ENCODE assay signal across 12 cellular contexts in the genomic region with DNA sequence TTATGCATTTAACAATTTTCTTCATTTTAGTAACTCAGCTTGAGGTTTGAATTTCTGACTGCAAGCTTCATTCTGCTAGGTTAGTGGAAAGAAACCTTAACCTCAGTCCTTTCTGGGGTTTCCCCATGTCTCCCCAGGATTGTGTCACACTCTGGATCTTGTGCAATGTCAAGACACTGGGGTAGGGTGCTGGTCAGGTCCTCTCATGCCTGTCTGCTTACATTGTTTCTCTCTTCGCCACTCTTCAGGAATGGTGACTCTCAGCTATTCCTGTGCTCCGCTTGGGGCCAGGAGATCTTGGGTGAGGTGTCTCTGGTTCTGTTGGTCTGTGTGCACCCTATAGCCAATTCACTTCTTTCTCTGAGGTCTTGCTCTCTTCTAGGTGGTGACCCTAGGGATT. TPM values are rescaled to one million over a fixed set of nuclear protein-coding genes. Genes with fewer than 3 reads are reported as not detected.
DNase-seq lines count a peak whose midpoint lies in the region; ATAC-seq and TF ChIP-seq lines count a peak whose summit lies in the region.
"Had no signal": no experiment of that assay in that cellular context is flagged by ENCODE, and none has a peak within 500 bp of the region (broad histone marks: within the 10 kb centered on the region; RNA-seq: fewer than 3 reads in every experiment).

No MANE protein-coding gene starts in this region.

- DNase-seq in ELR (ENCODE audit: low read depth) (peak; percentile 27), M059J (ENCODE audit: low read depth) (peak; percentile 20), natural killer cell (no peak), NCI-H2107 (lab: John Stamatoyannopoulos, UW) (no peak), HuH-7.5 (ENCODE audit: low spot score) (no peak)
- DNase-seq: NCI-H2171 treated with DMSO at 0.1 percent for 48 hours, retina had no signal

- ATAC-seq in natural killer cell (peak; percentile 40 to 57 (median 52)), GM18520 (IDR thresholded peaks at IDR 0.05; ENCODE audit: unreplicated experiment) (no peak)

- peaks cover 2% of the 10 kb centered on the region for H3K36me3 Mint-ChIP-seq in activated naive CD8-positive, alpha-beta T cell
- no peaks in the 10 kb centered on the region for H3K36me3 Mint-ChIP-seq in natural killer cell

- H3K27ac Mint-ChIP-seq in activated naive CD8-positive, alpha-beta T cell: peak overlapping the region; percentile 84
- no peak overlapping the region for H3K27ac Mint-ChIP-seq in natural killer cell

- no peak overlapping the region for H3K4me3 Mint-ChIP-seq in activated naive CD8-positive, alpha-beta T cell
- no peak overlapping the region for H3K4me3 Mint-ChIP-seq in natural killer cell

- intact Hi-C loops in natural killer cell (cut with micrococcal nuclease): no loop called here

- TF ChIP-seq CTCF in natural killer cell (IDR thresholded peaks at IDR 0.05): no peak

- H3K9me3 Mint-ChIP-seq in activated naive CD8-positive, alpha-beta T cell (ENCODE audit: low read depth): no peaks in the 10 kb centered on the region
- H3K9me3 Mint-ChIP-seq in natural killer cell: no peaks in the 10 kb centered on the region

- no peaks in the 10 kb centered on the region for H3K27me3 Mint-ChIP-seq in activated naive CD8-positive, alpha-beta T cell
- peaks cover 0 to 6% of the 10 kb centered on the region in 2 donors for H3K27me3 Mint-ChIP-seq in natural killer cell (ENCODE audit: low read depth in 2 of 2)

- H3K4me1 Mint-ChIP-seq in activated naive CD8-positive, alpha-beta T cell (ENCODE audit: low read depth): peaks cover 38% of the 10 kb centered on the region
- H3K4me1 Mint-ChIP-seq in natural killer cell: peaks cover 0 to 5% of the 10 kb centered on the region in 2 donors

RNA-seq across cellular contexts. Expression of a gene that starts 23.9 kb away (rescaled TPM):
- not detected in 2 replicates for total RNA-seq in M059J (2014; rRNA removed; shearing (Covaris generic))
- 1 to 10 TPM in 1 of 3 donors, under 1 TPM in 2; 0.31 to 2.3 (median 0.78) TPM for total RNA-seq in natural killer cell
- total RNA-seq: cerebellum, glomerular endothelial cell had no signal

RNA-seq across cellular contexts. Expression of a gene that starts 45.1 kb away (rescaled TPM):
- total RNA-seq in M059J (2014; rRNA removed; shearing (Covaris generic)): not detected in 2 replicates
- 1 to 10 TPM in 2 of 3 donors, under 1 TPM in 1; 0.35 to 4.2 (median 1.7) TPM for total RNA-seq in natural killer cell
- total RNA-seq: cerebellum, glomerular endothelial cell, lung microvascular endothelial cell had no signal

Comparison
In these comparisons a context has a peak if more than half of its experiments do, and no peak if none do; other contexts are left out.
1. DNase-seq: peak in ELR (single experiment) and M059J (single experiment); none in natural killer cell (single experiment), NCI-H2107 (single experiment) and HuH-7.5 (single experiment).